Comparison of ENCODE assay signal across 11 cellular contexts in genomic region chr11:67293090-67293489, GRCh38. TPM values are rescaled to one million over a fixed set of nuclear protein-coding genes. Genes with fewer than 3 reads are reported as not detected.
DNase-seq lines count a peak whose midpoint lies in the region; ATAC-seq, FAIRE-seq and TF ChIP-seq lines count a peak whose summit lies in the region.
"Had no signal": no experiment of that assay in that cellular context is flagged by ENCODE, and none has a peak within 500 bp of the region (broad histone marks: within the 10 kb centered on the region; RNA-seq: fewer than 3 reads in every experiment).

No MANE protein-coding gene starts in this region.

- FAIRE-seq in pancreas (lab: Jason Lieb, UNC), result no peak
- FAIRE-seq: endometrium had no signal

- no peak overlapping the region for H3K27ac Mint-ChIP-seq in activated CD8-positive, alpha-beta T cell treated with anti-CD3 and anti-CD28 coated beads, Interleukin-2, amount 10 ng/mL, durations not matched to agents 7 days and 5 days

- H3K4me1 ChIP-seq in foreskin keratinocyte (peaks cover 4% of the 10 kb centered on the region), pancreas (peaks cover 1 to 4% (median 3%) of the 10 kb centered on the region in 3 donors)

- no peaks in the 10 kb centered on the region for H3K9me3 ChIP-seq in pancreas

- H3K27ac ChIP-seq in foreskin keratinocyte (peak overlapping the region; percentile 33), pancreas (no peak overlapping the region)

- peaks cover 18% of the 10 kb centered on the region for H3K9me3 Mint-ChIP-seq in activated CD8-positive, alpha-beta T cell treated with anti-CD3 and anti-CD28 coated beads, Interleukin-2, amount 10 ng/mL, durations not matched to agents 7 days and 5 days (ENCODE audit: insufficient read depth)

- TF ChIP-seq CTCF in AG10803 (conservative IDR thresholded peaks at IDR 0.05; ENCODE audit: low read length) (no peak), foreskin keratinocyte (conservative IDR thresholded peaks at IDR 0.05) (no peak), pancreas (IDR thresholded peaks at IDR 0.05) (no peak)

- POLR2A ChIA-PET in activated CD8-positive, alpha-beta T cell treated with anti-CD3 and anti-CD28 coated beads, Interleukin-2, amount 10 ng/mL, durations not matched to agents 7 days and 5 days (lab: Charles Lee), result interaction anchor here (0.7 to 1.5 kb wide), 3 partner anchors 10 to 28 kb away, joined by 3 to 6 read pairs (median 4); partner anchors contain the start of gene SSH3

- WGBS in pancreas, 2 donors, result 47 to 52% methylated on average over 3 of the region's 3 CpGs

- H3K4me3 ChIP-seq in AG10803 (ENCODE audit: low read length) (no peak overlapping the region), pancreas (no peak overlapping the region)

- no peak for ATAC-seq in activated CD8-positive, alpha-beta T cell treated with anti-CD3 and anti-CD28 coated beads, Interleukin-2, amount 10 ng/mL, durations not matched to agents 7 days and 5 days
- ATAC-seq in foreskin keratinocyte, result peak; percentile 42
- ATAC-seq in GM21717 (IDR thresholded peaks at IDR 0.05; ENCODE audit: unreplicated experiment), result no peak
- no peak for ATAC-seq in pancreas
- ATAC-seq: HCT116, left colon had no signal

- intact Hi-C loops in pancreas (cut with DNase I), result no loop called here

- peaks cover 79% of the 10 kb centered on the region for H3K36me3 Mint-ChIP-seq in activated CD8-positive, alpha-beta T cell treated with anti-CD3 and anti-CD28 coated beads, Interleukin-2, amount 10 ng/mL, durations not matched to agents 7 days and 5 days (ENCODE audit: low read depth)

- H3K4me1 Mint-ChIP-seq in activated CD8-positive, alpha-beta T cell treated with anti-CD3 and anti-CD28 coated beads, Interleukin-2, amount 10 ng/mL, durations not matched to agents 7 days and 5 days (ENCODE audit: low read depth), result peaks cover 59% of the 10 kb centered on the region

- H3K4me3 Mint-ChIP-seq in activated CD8-positive, alpha-beta T cell treated with anti-CD3 and anti-CD28 coated beads, Interleukin-2, amount 10 ng/mL, durations not matched to agents 7 days and 5 days, result peak overlapping the region; percentile 1

- DNase-seq in AG10803 (ENCODE audit: low read depth) (peak; percentile 54), GM04503 (ENCODE audit: low read depth) (peak; percentile 26), foreskin keratinocyte (peak; percentile 83 to 84), pancreas (no peak), SKM-1 treated with dmso at 0.1 percent for 144 hours (lab: John Stamatoyannopoulos, UW; ENCODE audit: unreplicated experiment) (no peak), cerebellar cortex (ENCODE audit: low spot score) (no peak)
- no peak for DNase-seq in activated CD8-positive, alpha-beta T cell treated with anti-CD3 and anti-CD28 coated beads, Interleukin-2, amount 10 ng/mL, durations not matched to agents 7 days and 5 days
- DNase-seq: left colon had no signal

- CTCF ChIA-PET in activated CD8-positive, alpha-beta T cell treated with anti-CD3 and anti-CD28 coated beads, Interleukin-2, amount 10 ng/mL, durations not matched to agents 7 days and 5 days (lab: Charles Lee), result interaction anchor here (0.6 to 1.5 kb wide), 7 partner anchors 22 to 108 kb away, joined by 3 to 8 read pairs (median 3); partner anchors contain the start of gene PPP1CA

- no peaks in the 10 kb centered on the region for H3K27me3 Mint-ChIP-seq in activated CD8-positive, alpha-beta T cell treated with anti-CD3 and anti-CD28 coated beads, Interleukin-2, amount 10 ng/mL, durations not matched to agents 7 days and 5 days (ENCODE audit: low read depth)

- H3K36me3 ChIP-seq in pancreas, result no peaks in the 10 kb centered on the region

- H3K27me3 ChIP-seq in foreskin keratinocyte (no peaks in the 10 kb centered on the region), pancreas (no peaks in the 10 kb centered on the region)

RNA-seq across cellular contexts. Expression of gene ANKRD13D, which starts 4.0 kb away (rescaled TPM):
- 100 to 1,000 TPM; 179 to 189 TPM for total RNA-seq in activated CD8-positive, alpha-beta T cell treated with anti-CD3 and anti-CD28 coated beads, Interleukin-2, amount 10 ng/mL, durations not matched to agents 7 days and 5 days
- total RNA-seq in foreskin keratinocyte (28.8 and 29.2 TPM in 2 replicates), pancreas (10 to 100 TPM in 5 of 6 donors, 1 to 10 TPM in 1; 9.8 to 31.3 (median 12.3) TPM)
- polyA plus RNA-seq in foreskin keratinocyte (25.3 and 26.1 TPM in 2 replicates), pancreas (10 to 100 TPM; 60.0 to 60.7 TPM)

RNA-seq across cellular contexts. Expression of gene SSH3, which starts 10.2 kb away (rescaled TPM):
- 10 to 100 TPM; 12.0 to 13.0 TPM for total RNA-seq in activated CD8-positive, alpha-beta T cell treated with anti-CD3 and anti-CD28 coated beads, Interleukin-2, amount 10 ng/mL, durations not matched to agents 7 days and 5 days
- total RNA-seq in foreskin keratinocyte (27.7 and 31.0 TPM in 2 replicates), pancreas (10 to 100 TPM; 15.2 to 29.1 (median 21.2) TPM)
- polyA plus RNA-seq in foreskin keratinocyte (27.8 and 30.2 TPM in 2 replicates), pancreas (10 to 100 TPM; 29.0 to 29.2 TPM)

RNA-seq across cellular contexts. Expression of gene GRK2, which starts 26.8 kb away (rescaled TPM):
- 100 to 1,000 TPM; 338 to 348 TPM for total RNA-seq in activated CD8-positive, alpha-beta T cell treated with anti-CD3 and anti-CD28 coated beads, Interleukin-2, amount 10 ng/mL, durations not matched to agents 7 days and 5 days
- total RNA-seq in foreskin keratinocyte (34.3 and 36.5 TPM in 2 replicates), pancreas (10 to 100 TPM; 19.1 to 31.9 (median 21.5) TPM)
- polyA plus RNA-seq in foreskin keratinocyte (29.2 and 31.4 TPM in 2 replicates), pancreas (10 to 100 TPM; 52.8 to 60.6 TPM)

Comparison
In these comparisons a context has a peak if more than half of its experiments do, and no peak if none do; other contexts are left out.
1. DNase-seq: peak in AG10803 (single experiment), GM04503 (single experiment) and foreskin keratinocyte (2 of 2); none in activated CD8-positive, alpha-beta T cell treated with anti-CD3 and anti-CD28 coated beads, Interleukin-2, amount 10 ng/mL, durations not matched to agents 7 days and 5 days (single experiment), pancreas (0 of 6), SKM-1 treated with dmso at 0.1 percent for 144 hours (single experiment) and cerebellar cortex (single experiment).